ENCODE assay signal across 21 cellular contexts in genomic region chr4:112668131-112668530, GRCh38.
"Had no signal": no experiment of that assay in that cellular context is flagged by ENCODE, and none has a peak within 500 bp of the region (broad histone marks: within the 10 kb centered on the region; RNA-seq: fewer than 3 reads in every experiment).

No MANE protein-coding gene starts in this region.

- H3K4me3 Mint-ChIP-seq: T-cell had no signal

- H3K9me3 ChIP-seq: SK-N-SH had no signal

- H3K9me3 Mint-ChIP-seq: T-cell had no signal

- H3K4me2 ChIP-seq: SK-N-SH had no signal

- H3K9ac ChIP-seq: SK-N-SH had no signal

- H3K9me2 ChIP-seq: SK-N-SH had no signal

- DNase-seq: KBM-7, MV-4-11, NCI-H1048, NCI-H1105, NCI-H1417, NCI-H1436 treated with DMSO at 0.1 percent for 48 hours, NCI-H1694, NCI-H187 treated with DMSO at 0.1 percent for 48 hours, NCI-H2029 treated with DMSO at 0.1 percent for 48 hours, NCI-H2171, NCI-H226, NCI-H446, NCI-H510A, NCI-H524 treated with DMSO at 0.1 percent for 48 hours, PC-3, SHP77, SK-N-SH, SW 1271, T-cell had no signal

- H3K27me3 Mint-ChIP-seq: T-cell had no signal

- ATAC-seq: Panc1, PC-3, T-cell had no signal

- H3K4me1 Mint-ChIP-seq: T-cell had no signal

- H3K27ac Mint-ChIP-seq: T-cell had no signal

- H3K27ac ChIP-seq: RWPE1 had no signal
